ENCODE assay signal across 1 cellular context in genomic region chr9:131622536-131622935, GRCh38.
TF ChIP-seq lines count a peak whose summit lies in the region.

No MANE protein-coding gene starts in this region.

TF ChIP-seq in GM12878, 131 proteins besides CTCF, POLR2A, EP300 and RAD21 (continued from another document and continues in another):
- TF ChIP-seq ZNF384 (IDR thresholded peaks at IDR 0.05; ENCODE audit: borderline replicate concordance, low read depth, low read length) (peak; percentile 50; the same call in 1 of the 2 replicates), ATF7 (IDR thresholded peaks at IDR 0.05; ENCODE audit: low read depth) (no peak), RBBP5 (conservative IDR thresholded peaks at IDR 0.05) (no peak), CEBPB (IDR thresholded peaks at IDR 0.05; ENCODE audit: borderline replicate concordance in 1 of 2, low read depth in 2 of 2, low read length in 2 of 2) (no peak), ATF2 (IDR thresholded peaks at IDR 0.05; ENCODE audit: low read length) (no peak), ZZZ3 (IDR thresholded peaks at IDR 0.05; ENCODE audit: control insufficient read depth, insufficient read length, low read depth) (no peak), ATF3 (IDR thresholded peaks at IDR 0.05; ENCODE audit: borderline replicate concordance, extremely low read depth, low read depth, low read length) (no peak), STAT1 (conservative IDR thresholded peaks at IDR 0.05) (no peak), ETV6 (conservative IDR thresholded peaks at IDR 0.05 in 1 of 2, IDR thresholded peaks at IDR 0.05 in 1 of 2; ENCODE audit: borderline replicate concordance in 1 of 2, low read depth in 1 of 2) (peak in 1 of 2 experiments; percentile 48; a peak in 2 of 4 replicates), IKZF2 (IDR thresholded peaks at IDR 0.05) (no peak), ZNF217 (IDR thresholded peaks at IDR 0.05) (no peak), NRF1 (conservative IDR thresholded peaks at IDR 0.05; ENCODE audit: low read depth, low read length) (no peak), SREBF1 (IDR thresholded peaks at IDR 0.05; ENCODE audit: low read length) (no peak), NR2C1 (IDR thresholded peaks at IDR 0.05) (no peak), RELB (IDR thresholded peaks at IDR 0.05; ENCODE audit: low read depth) (no peak), SIX5 (IDR thresholded peaks at IDR 0.05; ENCODE audit: low read depth, low read length, severe bottlenecking) (no peak), POLR2AphosphoS5 (IDR thresholded peaks at IDR 0.05; ENCODE audit: low read length) (0 out of 2 replicates have a peak, but pooled peaks have one; percentile 4), HCFC1 (IDR thresholded peaks at IDR 0.05; ENCODE audit: low read length) (no peak), IKZF1 (conservative IDR thresholded peaks at IDR 0.05) (no peak), ZBED1 (IDR thresholded peaks at IDR 0.05; ENCODE audit: borderline replicate concordance) (no peak), HDAC6 (IDR thresholded peaks at IDR 0.05; ENCODE audit: unreplicated experiment) (no peak), KAT2A (conservative IDR thresholded peaks at IDR 0.05; ENCODE audit: control insufficient read depth, low read depth, low read length) (no peak), BCL11A (IDR thresholded peaks at IDR 0.05; ENCODE audit: low read depth, low read length) (no peak), KLF5 (IDR thresholded peaks at IDR 0.05; ENCODE audit: partially characterized antibody) (no peak), IRF3 (IDR thresholded peaks at IDR 0.05) (no peak), HSF1 (IDR thresholded peaks at IDR 0.05; ENCODE audit: low read depth, low read length) (no peak), ZNF24 (IDR thresholded peaks at IDR 0.05) (no peak), NBN (IDR thresholded peaks at IDR 0.05) (no peak), SIN3A (IDR thresholded peaks at IDR 0.05; ENCODE audit: low read depth, low read length) (no peak), RB1 (IDR thresholded peaks at IDR 0.05; ENCODE audit: borderline replicate concordance) (no peak), MYC (IDR thresholded peaks at IDR 0.05; ENCODE audit: insufficient read depth, insufficient read length, insufficient replicate concordance, low read length, severe bottlenecking) (no peak), RUNX3 (IDR thresholded peaks at IDR 0.05; ENCODE audit: low read length) (peak; percentile 46), DPF2 (IDR thresholded peaks at IDR 0.05) (no peak), ZSCAN29 (IDR thresholded peaks at IDR 0.05) (no peak), JUND (IDR thresholded peaks at IDR 0.05; ENCODE audit: low read depth, low read length) (no peak), ELK1 (IDR thresholded peaks at IDR 0.05; ENCODE audit: low read depth, low read length) (no peak), SUPT20H (IDR thresholded peaks at IDR 0.05; ENCODE audit: borderline replicate concordance, control insufficient read depth, low read depth, low read length) (no peak), RFX5 (IDR thresholded peaks at IDR 0.05; ENCODE audit: low read depth, low read length) (no peak), HDAC2 (IDR thresholded peaks at IDR 0.05) (no peak), TCF3 (IDR thresholded peaks at IDR 0.05; ENCODE audit: borderline replicate concordance, insufficient read depth, low read depth, low read length) (no peak), ZBTB11 (CRISPR knock-in tag; IDR thresholded peaks at IDR 0.05) (no peak), USF1 (IDR thresholded peaks at IDR 0.05; ENCODE audit: borderline replicate concordance, extremely low read length, insufficient read depth, low read depth, low read length) (no peak), NR2F1 (conservative IDR thresholded peaks at IDR 0.05) (peak; percentile 57), POLR2AphosphoS2 (IDR thresholded peaks at IDR 0.05; ENCODE audit: low read depth, low read length) (no peak), CREB1 (IDR thresholded peaks at IDR 0.05; ENCODE audit: low read depth) (0 out of 2 replicates have a peak, but pooled peaks have one; percentile 7), BCL3 (IDR thresholded peaks at IDR 0.05; ENCODE audit: borderline replicate concordance, insufficient read depth, low read depth, low read length, poor library complexity, severe bottlenecking) (no peak), PBX3 (IDR thresholded peaks at IDR 0.05; ENCODE audit: insufficient replicate concordance, low read depth, low read length) (no peak), CHD4 (IDR thresholded peaks at IDR 0.05) (no peak), SP1 (IDR thresholded peaks at IDR 0.05; ENCODE audit: low read depth, low read length) (no peak), CBX5 (IDR thresholded peaks at IDR 0.05; ENCODE audit: low read depth) (no peak), E2F8 (IDR thresholded peaks at IDR 0.05; ENCODE audit: low read depth, partially characterized antibody) (no peak), MEF2B (IDR thresholded peaks at IDR 0.05; ENCODE audit: partially characterized antibody, poor library complexity, severe bottlenecking) (no peak), YBX1 (IDR thresholded peaks at IDR 0.05) (no peak), LARP7 (IDR thresholded peaks at IDR 0.05) (no peak)
